ENCODE assay signal across 8 cellular contexts in genomic region chr17:78381601-78382168, GRCh38. TPM values are rescaled to one million over a fixed set of nuclear protein-coding genes. Genes with fewer than 3 reads are reported as not detected.
DNase-seq lines count a peak whose midpoint lies in the region; ATAC-seq, FAIRE-seq and TF ChIP-seq lines count a peak whose summit lies in the region.

No MANE protein-coding gene starts in this region.

- H3K4me1 Mint-ChIP-seq in neural crest cell: peaks cover 40% of the 10 kb centered on the region

- H3K27me3 ChIP-seq in HAP-1 (ENCODE audit: low read depth): no peaks in the 10 kb centered on the region

- H3K36me3 ChIP-seq in HAP-1 (replicated peaks): peaks cover 4% of the 10 kb centered on the region; the same call in 1 of the 2 replicates

- H3K4me3 ChIP-seq in GM12865 (ENCODE audit: low read depth, low read length) (peak overlapping the region; percentile 3), HAP-1 (no peak overlapping the region)

- H3K9me3 ChIP-seq in HAP-1: no peaks in the 10 kb centered on the region; the same call in 1 of the 2 replicates

- no peak for ATAC-seq in GM21381 (IDR thresholded peaks at IDR 0.05; ENCODE audit: unreplicated experiment)

- TF ChIP-seq CTCF in GM12865 (IDR thresholded peaks at IDR 0.05; ENCODE audit: insufficient read depth, low read depth, low read length, missing control alignments) (no peak), neural crest cell (conservative IDR thresholded peaks at IDR 0.05) (no peak)

- H3K4me1 ChIP-seq in HAP-1: peaks cover 4% of the 10 kb centered on the region; the same call in 1 of the 2 replicates

- FAIRE-seq in RCC 7860 (lab: Jason Lieb, UNC) (peak; percentile 72), frontal cortex (lab: Jason Lieb, UNC) (no peak)

- peak; percentile 36 for DNase-seq in GM12865 (ENCODE audit: low read depth)
- DNase-seq in RCC 7860 (ENCODE audit: low spot score): peak; percentile 76
- peak; percentile 73 for DNase-seq in central memory CD4-positive, alpha-beta T cell
- no peak for DNase-seq in neural crest cell (ENCODE audit: low read depth, low spot score)
- DNase-seq in NCI-H1105 (lab: John Stamatoyannopoulos, UW): no peak
- no peak for DNase-seq in HAP-1 (ENCODE audit: low spot score in 2 of 2)
- no peak for DNase-seq in frontal cortex (ENCODE audit: low spot score in 2 of 2)

- no peaks in the 10 kb centered on the region for H3K36me3 Mint-ChIP-seq in neural crest cell (ENCODE audit: low read depth)

- H3K27me3 Mint-ChIP-seq in neural crest cell (ENCODE audit: low read depth): no peaks in the 10 kb centered on the region

- no peaks in the 10 kb centered on the region for H3K9me3 Mint-ChIP-seq in neural crest cell

- no peak overlapping the region for H3K27ac Mint-ChIP-seq in neural crest cell (ENCODE audit: unreplicated experiment)

- H3K4me3 Mint-ChIP-seq in neural crest cell: peak overlapping the region; percentile 64

- in situ Hi-C loops in HAP-1 (cut with MboI; ENCODE audit: low sequenced_read_pairs): no loop called here

RNA-seq across cellular contexts. Expression of gene PGS1, which starts 3.2 kb away (rescaled TPM):
- total RNA-seq in neural crest cell (42.7 and 52.0 TPM in 2 replicates), frontal cortex (18.8 TPM)

RNA-seq across cellular contexts. Expression of gene SOCS3, which starts 21.8 kb away (rescaled TPM):
- total RNA-seq in neural crest cell (5.4 and 6.1 TPM in 2 replicates), frontal cortex (5.3 TPM)

Comparison
In these comparisons a context has a peak if more than half of its experiments do, and no peak if none do; other contexts are left out.
1. DNase-seq: peak in GM12865 (single experiment), RCC 7860 (single experiment) and central memory CD4-positive, alpha-beta T cell (single experiment); none in neural crest cell (single experiment), NCI-H1105 (single experiment), HAP-1 (0 of 2) and frontal cortex (0 of 2).